Comparison of ENCODE assay signal across 29 cellular contexts in the genomic region with DNA sequence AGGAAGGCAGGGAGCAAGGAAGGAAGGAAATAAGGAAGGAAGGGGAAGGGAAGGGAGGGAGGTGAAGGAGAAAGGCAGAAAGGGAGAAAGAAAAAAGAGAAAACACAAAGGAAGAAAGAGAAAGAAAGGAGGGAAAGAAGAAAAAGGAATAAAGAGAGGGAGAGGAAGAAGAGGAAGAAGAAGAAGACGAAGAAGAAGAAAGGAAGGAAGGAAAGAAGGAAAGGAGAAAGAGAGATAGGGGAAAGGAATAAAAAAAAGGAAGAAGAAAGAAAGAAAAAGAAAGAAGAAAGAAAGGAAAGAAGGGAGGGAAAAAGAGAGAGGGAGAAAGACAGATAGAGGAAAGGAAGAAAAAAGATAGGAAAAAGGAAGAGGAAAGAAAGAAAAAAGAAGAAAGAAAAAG.
"Had no signal": no experiment of that assay in that cellular context is flagged by ENCODE, and none has a peak within 500 bp of the region (broad histone marks: within the 10 kb centered on the region; RNA-seq: fewer than 3 reads in every experiment).

No MANE protein-coding gene starts in this region.

- H3K27me3 ChIP-seq: colonic mucosa, esophagus muscularis mucosa, esophagus squamous epithelium, foreskin keratinocyte, gastrocnemius medialis, gastroesophageal sphincter, heart left ventricle, heart right ventricle, hepatocyte had no signal

- H3K4me1 ChIP-seq: colonic mucosa, esophagus muscularis mucosa, esophagus squamous epithelium, foreskin keratinocyte, gastrocnemius medialis, gastroesophageal sphincter, heart left ventricle, heart right ventricle had no signal

- H3K27ac ChIP-seq: colonic mucosa, coronary artery, dorsolateral prefrontal cortex, epithelial cell of prostate, esophagus muscularis mucosa, esophagus squamous epithelium, foreskin keratinocyte, gastrocnemius medialis, gastroesophageal sphincter, heart left ventricle, heart right ventricle, hepatocyte had no signal

- H3K36me3 ChIP-seq: colonic mucosa, esophagus muscularis mucosa, esophagus squamous epithelium, gastrocnemius medialis, gastroesophageal sphincter, heart left ventricle, heart right ventricle had no signal

- H3K9me3 ChIP-seq: colonic mucosa, esophagus muscularis mucosa, esophagus squamous epithelium, gastrocnemius medialis, gastroesophageal sphincter, heart left ventricle, heart right ventricle had no signal

- H3K79me2 ChIP-seq: hepatocyte had no signal

- H2AFZ ChIP-seq: hepatocyte had no signal

- ATAC-seq: effector memory CD8-positive, alpha-beta T cell; esophagus mucosa; foreskin keratinocyte; gastrocnemius medialis; gastroesophageal sphincter; heart left ventricle; heart right ventricle had no signal

- FAIRE-seq: colon, endometrium, endothelial cell of umbilical vein, frontal cortex had no signal

- DNase-seq: colonic mucosa; cortex of kidney; dermis blood vessel endothelial cell; dorsolateral prefrontal cortex; effector CD4-positive, alpha-beta T cell; effector CD8-positive, alpha-beta T cell; effector memory CD4-positive, alpha-beta T cell; effector memory CD8-positive, alpha-beta T cell; endodermal cell; erythroblast; esophagus squamous epithelium; foreskin fibroblast; foreskin keratinocyte; foreskin melanocyte; gastrocnemius medialis; glutamatergic neuron; head of caudate nucleus; heart left ventricle; heart right ventricle had no signal

- H3K4me3 ChIP-seq: colonic mucosa, coronary artery, dorsolateral prefrontal cortex, esophagus muscularis mucosa, esophagus squamous epithelium, gastrocnemius medialis, gastroesophageal sphincter, heart left ventricle, heart right ventricle, hepatocyte had no signal

- H3K4me2 ChIP-seq: hepatocyte had no signal
